ENCODE assay signal across 2 cellular contexts in genomic region chr22:50102946-50103345, GRCh38.
A peak's percentile ranks its signal among the peaks of the same experiment; 100 is the strongest.
TF ChIP-seq lines count a peak whose summit lies in the region.

No MANE protein-coding gene starts in this region.

TF ChIP-seq in HCT116, 20 proteins besides CTCF, POLR2A, EP300 and RAD21:
- TF ChIP-seq TCF7L2 (IDR thresholded peaks at IDR 0.05; ENCODE audit: borderline replicate concordance, extremely low read depth, insufficient read depth, insufficient read length) = no peak
- peak; percentile 88 for TF ChIP-seq MAX (IDR thresholded peaks at IDR 0.05)

TF ChIP-seq in HepG2, 621 proteins besides CTCF, POLR2A, EP300 and RAD21 (continues in another document):
- TF ChIP-seq ZNF367 (CRISPR knock-in tag; IDR thresholded peaks at IDR 0.05; ENCODE audit: borderline replicate concordance) (no peak), PATZ1 (CRISPR knock-in tag; IDR thresholded peaks at IDR 0.05) (peak; percentile 34; the same call in 1 of the 2 replicates), ZNF781 (CRISPR knock-in tag; IDR thresholded peaks at IDR 0.05; ENCODE audit: borderline replicate concordance, not compliant biosample characterization) (peak; percentile 92), FOXK1 (CRISPR knock-in tag; IDR thresholded peaks at IDR 0.05; ENCODE audit: borderline replicate concordance, low read depth) (peak; percentile 34; the same call in 1 of the 2 replicates), ZNF687 (CRISPR knock-in tag; IDR thresholded peaks at IDR 0.05) (peak; percentile 92), PITX1 (CRISPR knock-in tag; IDR thresholded peaks at IDR 0.05) (0 out of 2 replicates have a peak, but pooled peaks have one; percentile 33), ZSCAN9 (CRISPR knock-in tag; IDR thresholded peaks at IDR 0.05; ENCODE audit: borderline replicate concordance) (peak; percentile 87), SP1 (IDR thresholded peaks at IDR 0.05) (no peak), SP1 (CRISPR knock-in tag; IDR thresholded peaks at IDR 0.05) (no peak), ZNF484 (CRISPR knock-in tag; IDR thresholded peaks at IDR 0.05; ENCODE audit: borderline replicate concordance, low read depth) (0 out of 2 replicates have a peak, but pooled peaks have one; percentile 31), MEF2D (CRISPR knock-in tag; IDR thresholded peaks at IDR 0.05) (0 out of 2 replicates have a peak, but pooled peaks have one; percentile 51), SCMH1 (CRISPR knock-in tag; IDR thresholded peaks at IDR 0.05; ENCODE audit: borderline replicate concordance) (no peak), ZXDC (CRISPR knock-in tag; IDR thresholded peaks at IDR 0.05) (0 out of 2 replicates have a peak, but pooled peaks have one; percentile 37), ZNF430 (CRISPR knock-in tag; IDR thresholded peaks at IDR 0.05) (peak; percentile 49; the same call in 1 of the 2 replicates), ZNF879 (CRISPR knock-in tag; IDR thresholded peaks at IDR 0.05) (0 out of 2 replicates have a peak, but pooled peaks have one; percentile 62), ATF4 (CRISPR knock-in tag; IDR thresholded peaks at IDR 0.05) (peak in 1 of 2 experiments; percentile 70; a peak in 1 of 4 replicates), TRIM24 (CRISPR knock-in tag; IDR thresholded peaks at IDR 0.05) (no peak), TFE3 (CRISPR knock-in tag; IDR thresholded peaks at IDR 0.05) (peak; percentile 90), HNF4G (IDR thresholded peaks at IDR 0.05; ENCODE audit: borderline replicate concordance, low read depth, low read length) (no peak), HNF4G (CRISPR knock-in tag; IDR thresholded peaks at IDR 0.05; ENCODE audit: borderline replicate concordance, low read depth) (no peak), RFXANK (CRISPR knock-in tag; IDR thresholded peaks at IDR 0.05) (no peak), TBX2 (CRISPR knock-in tag; IDR thresholded peaks at IDR 0.05; ENCODE audit: borderline replicate concordance) (0 out of 2 replicates have a peak, but pooled peaks have one; percentile 48), EED (CRISPR knock-in tag; IDR thresholded peaks at IDR 0.05) (peak; percentile 78; the same call in 1 of the 2 replicates), JUND (CRISPR knock-in tag; IDR thresholded peaks at IDR 0.05) (no peak), ZFYVE20 (CRISPR knock-in tag; IDR thresholded peaks at IDR 0.05; ENCODE audit: borderline replicate concordance, low read depth) (peak; percentile 71; the same call in 1 of the 2 replicates), HOXA5 (CRISPR knock-in tag; IDR thresholded peaks at IDR 0.05) (0 out of 2 replicates have a peak, but pooled peaks have one; percentile 69), PAX8 (CRISPR knock-in tag; IDR thresholded peaks at IDR 0.05; ENCODE audit: borderline replicate concordance) (no peak), ZNF253 (CRISPR knock-in tag; IDR thresholded peaks at IDR 0.05; ENCODE audit: borderline replicate concordance) (peak; percentile 72; the same call in 1 of the 2 replicates), SMYD3 (CRISPR knock-in tag; IDR thresholded peaks at IDR 0.05) (no peak), ZNF224 (CRISPR knock-in tag; IDR thresholded peaks at IDR 0.05) (0 out of 2 replicates have a peak, but pooled peaks have one; percentile 72), ZNF777 (CRISPR knock-in tag; IDR thresholded peaks at IDR 0.05) (0 out of 2 replicates have a peak, but pooled peaks have one; percentile 48), ZNF333 (CRISPR knock-in tag; IDR thresholded peaks at IDR 0.05; ENCODE audit: borderline replicate concordance) (no peak), KAT7 (CRISPR knock-in tag; IDR thresholded peaks at IDR 0.05; ENCODE audit: borderline replicate concordance) (no peak), CREBL2 (CRISPR knock-in tag; IDR thresholded peaks at IDR 0.05; ENCODE audit: borderline replicate concordance) (no peak), ZBTB38 (CRISPR knock-in tag; IDR thresholded peaks at IDR 0.05) (0 out of 2 replicates have a peak, but pooled peaks have one; percentile 58), ZNF75D (CRISPR knock-in tag; IDR thresholded peaks at IDR 0.05; ENCODE audit: borderline replicate concordance) (0 out of 2 replicates have a peak, but pooled peaks have one; percentile 77), UBTF (CRISPR knock-in tag; IDR thresholded peaks at IDR 0.05) (0 out of 2 replicates have a peak, but pooled peaks have one; percentile 20), ZNF580 (CRISPR knock-in tag; IDR thresholded peaks at IDR 0.05; ENCODE audit: borderline replicate concordance, low read depth) (peak; percentile 78; the same call in 1 of the 2 replicates), ZNF225 (CRISPR knock-in tag; IDR thresholded peaks at IDR 0.05) (peak; percentile 87; the same call in 1 of the 2 replicates), SRY (CRISPR knock-in tag; IDR thresholded peaks at IDR 0.05) (peak; percentile 93), ZNF790 (CRISPR knock-in tag; IDR thresholded peaks at IDR 0.05; ENCODE audit: borderline replicate concordance) (peak; percentile 48; the same call in 1 of the 2 replicates), GATA4 (IDR thresholded peaks at IDR 0.05; ENCODE audit: borderline replicate concordance, low read depth) (no peak), ZNF451 (CRISPR knock-in tag; IDR thresholded peaks at IDR 0.05) (0 out of 2 replicates have a peak, but pooled peaks have one; percentile 29), POLR2AphosphoS5 (IDR thresholded peaks at IDR 0.05; ENCODE audit: low read depth, low read length) (no peak), ETV6 (CRISPR knock-in tag; conservative IDR thresholded peaks at IDR 0.05) (no peak), SETDB1 (CRISPR knock-in tag; IDR thresholded peaks at IDR 0.05; ENCODE audit: borderline replicate concordance) (no peak), SNAI1 (CRISPR knock-in tag; IDR thresholded peaks at IDR 0.05; ENCODE audit: borderline replicate concordance) (no peak), ZNF557 (CRISPR knock-in tag; IDR thresholded peaks at IDR 0.05) (0 out of 2 replicates have a peak, but pooled peaks have one; percentile 63), DBP (CRISPR knock-in tag; IDR thresholded peaks at IDR 0.05; ENCODE audit: not compliant biosample characterization) (no peak), ZNF12 (CRISPR knock-in tag; IDR thresholded peaks at IDR 0.05) (peak; percentile 14; the same call in 1 of the 2 replicates), AGO1 (IDR thresholded peaks at IDR 0.05; ENCODE audit: low read depth, low read length, poor library complexity, severe bottlenecking) (no peak), REPIN1 (CRISPR knock-in tag; IDR thresholded peaks at IDR 0.05; ENCODE audit: borderline replicate concordance, low read depth) (peak; percentile 73), ZNF674 (CRISPR knock-in tag; IDR thresholded peaks at IDR 0.05; ENCODE audit: low read depth) (peak; percentile 78; the same call in 1 of the 2 replicates)
